ENCODE assay signal across 2 cellular contexts in genomic region chr6:169265486-169266131, GRCh38.
TF ChIP-seq lines count a peak whose summit lies in the region.

No MANE protein-coding gene starts in this region.

TF ChIP-seq in IMR-90, 13 proteins besides CTCF, POLR2A, EP300 and RAD21:
- no peak for TF ChIP-seq RCOR1 (IDR thresholded peaks at IDR 0.05; ENCODE audit: insufficient replicate concordance, low read length)
- no peak for TF ChIP-seq NFE2L2 (IDR thresholded peaks at IDR 0.05; ENCODE audit: low read depth, low read length)

TF ChIP-seq in H1, 55 proteins besides CTCF, POLR2A, EP300 and RAD21:
- TF ChIP-seq PHF8 (conservative IDR thresholded peaks at IDR 0.05; ENCODE audit: low read depth, low read length): no peak
- no peak for TF ChIP-seq EGR1 (IDR thresholded peaks at IDR 0.05; ENCODE audit: borderline replicate concordance, low read depth, low read length)
- TF ChIP-seq SP1 (IDR thresholded peaks at IDR 0.05; ENCODE audit: low read depth, low read length): no peak
- TF ChIP-seq BRCA1 (IDR thresholded peaks at IDR 0.05; ENCODE audit: low read depth, low read length): no peak
- no peak for TF ChIP-seq ZNF274 (IDR thresholded peaks at IDR 0.05; ENCODE audit: borderline replicate concordance, extremely low read depth, low read length)
- TF ChIP-seq GABPA (IDR thresholded peaks at IDR 0.05; ENCODE audit: borderline replicate concordance, insufficient read depth, low read length): no peak
- TF ChIP-seq HDAC2 (IDR thresholded peaks at IDR 0.05; ENCODE audit: borderline replicate concordance in 1 of 2, low read depth in 2 of 2, low read length in 2 of 2): no peak
- TF ChIP-seq SUZ12 (IDR thresholded peaks at IDR 0.05; ENCODE audit: low read length): no peak
- TF ChIP-seq SRF (IDR thresholded peaks at IDR 0.05; ENCODE audit: low read depth, low read length): no peak
- TF ChIP-seq, protein P1, sequence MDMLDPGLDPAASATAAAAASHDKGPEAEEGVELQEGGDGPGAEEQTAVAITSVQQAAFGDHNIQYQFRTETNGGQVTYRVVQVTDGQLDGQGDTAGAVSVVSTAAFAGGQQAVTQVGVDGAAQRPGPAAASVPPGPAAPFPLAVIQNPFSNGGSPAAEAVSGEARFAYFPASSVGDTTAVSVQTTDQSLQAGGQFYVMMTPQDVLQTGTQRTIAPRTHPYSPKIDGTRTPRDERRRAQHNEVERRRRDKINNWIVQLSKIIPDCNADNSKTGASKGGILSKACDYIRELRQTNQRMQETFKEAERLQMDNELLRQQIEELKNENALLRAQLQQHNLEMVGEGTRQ (IDR thresholded peaks at IDR 0.05; ENCODE audit: low read length): no peak
- TF ChIP-seq KDM4A (IDR thresholded peaks at IDR 0.05; ENCODE audit: low read depth, low read length, severe bottlenecking): no peak
- no peak for TF ChIP-seq HDAC6 (IDR thresholded peaks at IDR 0.05; ENCODE audit: low read depth, low read length)
- TF ChIP-seq TAF1 (IDR thresholded peaks at IDR 0.05; ENCODE audit: low read depth, low read length): no peak
- no peak for TF ChIP-seq SIRT6 (IDR thresholded peaks at IDR 0.05; ENCODE audit: low read length)
- TF ChIP-seq CBX5 (IDR thresholded peaks at IDR 0.05; ENCODE audit: low read depth, low read length): no peak
- TF ChIP-seq SAP30 (IDR thresholded peaks at IDR 0.05; ENCODE audit: insufficient read depth, insufficient replicate concordance, low read length): no peak
- no peak for TF ChIP-seq TEAD4 (IDR thresholded peaks at IDR 0.05; ENCODE audit: low read depth, low read length)
- no peak for TF ChIP-seq CEBPB (IDR thresholded peaks at IDR 0.05; ENCODE audit: low read depth, low read length)
